13 cellular contexts compared by ENCODE assay signal in the genomic region with DNA sequence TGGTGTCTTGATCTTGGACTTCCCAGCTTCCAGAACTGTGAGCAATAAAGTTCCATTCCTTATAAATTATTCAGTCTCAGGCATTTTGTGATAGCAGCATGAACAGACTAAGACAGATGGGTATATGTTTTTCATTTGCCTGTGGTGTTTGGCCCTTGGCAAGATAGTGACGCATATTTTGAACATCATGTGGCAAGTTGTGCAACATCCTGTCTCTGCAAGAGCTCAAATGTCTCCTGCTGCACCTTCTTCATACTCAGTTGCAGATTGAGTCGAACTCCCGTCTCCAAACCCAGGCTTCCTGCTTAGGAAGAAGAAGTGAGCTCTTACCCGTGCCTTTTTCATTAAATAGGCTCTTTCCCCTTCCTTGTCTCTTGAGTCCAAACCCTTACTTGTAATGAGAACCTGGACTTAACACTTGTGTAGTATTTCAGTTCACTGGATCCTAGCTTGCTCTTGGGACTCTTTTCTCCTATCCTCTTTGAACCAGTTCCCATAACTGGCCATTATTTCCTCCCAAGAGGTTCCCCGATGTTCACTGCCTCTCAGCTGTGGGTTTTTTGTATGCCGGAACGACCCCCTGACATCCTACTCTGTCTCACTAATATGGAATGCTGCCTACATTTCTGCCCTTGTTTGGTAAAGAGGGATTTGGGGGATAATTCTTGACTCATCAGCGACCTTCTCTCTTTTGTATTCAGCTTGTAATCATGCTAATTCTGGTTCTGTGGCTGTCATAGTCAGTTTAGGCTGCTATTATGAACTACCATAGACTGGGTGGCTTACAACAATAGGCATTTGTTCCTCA.
A peak's percentile ranks its signal among the peaks of the same experiment; 100 is the strongest.
DNase-seq lines count a peak whose midpoint lies in the region; ATAC-seq and TF ChIP-seq lines count a peak whose summit lies in the region.
"Had no signal": no experiment of that assay in that cellular context is flagged by ENCODE, and none has a peak within 500 bp of the region (broad histone marks: within the 10 kb centered on the region; RNA-seq: fewer than 3 reads in every experiment).

No MANE protein-coding gene starts in this region.

- no peak for TF ChIP-seq EP300 in suprapubic skin (IDR thresholded peaks at IDR 0.05)

- in situ Hi-C loops in HAP-1 (cut with MboI; ENCODE audit: low sequenced_read_pairs): no loop called here

- H3K4me3 ChIP-seq in foreskin fibroblast (ENCODE audit: low read depth in 1 of 2, low read length in 2 of 2) (peak overlapping the region in 1 of 2 donors; percentile 19), suprapubic skin (no peak overlapping the region), mucosa of descending colon (no peak overlapping the region), Peyer's patch (no peak overlapping the region), HAP-1 (no peak overlapping the region)
- H3K4me3 ChIP-seq: thoracic aorta had no signal

- TF ChIP-seq CTCF in foreskin fibroblast (IDR thresholded peaks at IDR 0.05; ENCODE audit: low read depth, low read length): no peak
- TF ChIP-seq CTCF in suprapubic skin (IDR thresholded peaks at IDR 0.05): no peak
- no peak for TF ChIP-seq CTCF in mucosa of descending colon (IDR thresholded peaks at IDR 0.05)
- TF ChIP-seq CTCF in Peyer's patch (IDR thresholded peaks at IDR 0.05): no peak

- intact Hi-C loops in activated CD4-positive, alpha-beta T cell treated with anti-CD3 and anti-CD28 coated beads for 36 hours (cut with DNase I, micrococcal nuclease): no loop called here
- intact Hi-C loops in mucosa of descending colon (cut with DNase I, micrococcal nuclease): no loop called here

- no peak overlapping the region for H3K4me3 Mint-ChIP-seq in activated CD4-positive, alpha-beta T cell treated with anti-CD3 and anti-CD28 coated beads for 36 hours

- TF ChIP-seq POLR2A in suprapubic skin (IDR thresholded peaks at IDR 0.05) (no peak), Peyer's patch (IDR thresholded peaks at IDR 0.05) (no peak)

- peaks cover 6% of the 10 kb centered on the region for H3K27me3 Mint-ChIP-seq in activated CD4-positive, alpha-beta T cell treated with anti-CD3 and anti-CD28 coated beads for 36 hours

- H3K27me3 ChIP-seq in suprapubic skin (no peaks in the 10 kb centered on the region), Peyer's patch (no peaks in the 10 kb centered on the region), HAP-1 (ENCODE audit: low read depth) (no peaks in the 10 kb centered on the region)

- WGBS in suprapubic skin: 51% methylated on average over 8 of the region's 8 CpGs

- peak; percentile 7 for DNase-seq in activated CD4-positive, alpha-beta T cell treated with anti-CD3 and anti-CD28 coated beads for 36 hours
- no peak for DNase-seq in activated CD4-positive, alpha-beta T cell treated with anti-CD3 and anti-CD28 coated beads for 1 hour
- DNase-seq in foreskin fibroblast (peak; percentile 98 to 99), suprapubic skin (ENCODE audit: low spot score in 2 of 2) (peak in 1 of 2 donors; percentile 68), mucosa of descending colon (no peak), Peyer's patch (no peak), HAP-1 (ENCODE audit: low spot score in 2 of 2) (no peak)
- DNase-seq: 8988T, cerebellar nuclear complex, H7 had no signal

- no peak for ATAC-seq in activated CD4-positive, alpha-beta T cell treated with anti-CD3 and anti-CD28 coated beads for 36 hours
- ATAC-seq in SK-N-SH treated with all-trans-retinoic acid at 6 μM for 48 hours: peak; percentile 91
- ATAC-seq in mucosa of descending colon: no peak
- ATAC-seq: Panc1 had no signal

- H3K27ac ChIP-seq in suprapubic skin: peak overlapping the region; percentile 7
- H3K27ac ChIP-seq in Peyer's patch: no peak overlapping the region
- H3K27ac ChIP-seq: thoracic aorta had no signal

- no peaks in the 10 kb centered on the region for H3K36me3 Mint-ChIP-seq in activated CD4-positive, alpha-beta T cell treated with anti-CD3 and anti-CD28 coated beads for 36 hours (ENCODE audit: low read depth)

- POLR2A ChIA-PET in activated CD4-positive, alpha-beta T cell treated with anti-CD3 and anti-CD28 coated beads for 36 hours (lab: Charles Lee): no interaction called here

- H3K4me1 Mint-ChIP-seq in activated CD4-positive, alpha-beta T cell treated with anti-CD3 and anti-CD28 coated beads for 36 hours: no peaks in the 10 kb centered on the region

- H3K4me1 ChIP-seq in suprapubic skin (no peaks in the 10 kb centered on the region), mucosa of descending colon (ENCODE audit: low read depth) (no peaks in the 10 kb centered on the region), Peyer's patch (no peaks in the 10 kb centered on the region), HAP-1 (no peaks in the 10 kb centered on the region)

- CTCF ChIA-PET in activated CD4-positive, alpha-beta T cell treated with anti-CD3 and anti-CD28 coated beads for 36 hours (lab: Charles Lee): interaction anchor here (0.7 kb wide), 1 partner anchor 32 kb away, joined by 3 read pairs; no protein-coding TSS in a partner anchor

- H3K9me3 ChIP-seq in suprapubic skin (no peaks in the 10 kb centered on the region), mucosa of descending colon (no peaks in the 10 kb centered on the region), Peyer's patch (no peaks in the 10 kb centered on the region), HAP-1 (no peaks in the 10 kb centered on the region)
- H3K9me3 ChIP-seq: thoracic aorta had no signal

- H3K36me3 ChIP-seq in suprapubic skin (no peaks in the 10 kb centered on the region), mucosa of descending colon (ENCODE audit: low read depth) (no peaks in the 10 kb centered on the region), Peyer's patch (no peaks in the 10 kb centered on the region), HAP-1 (replicated peaks) (no peaks in the 10 kb centered on the region)
- H3K36me3 ChIP-seq: thoracic aorta had no signal

- no peak overlapping the region for H3K27ac Mint-ChIP-seq in activated CD4-positive, alpha-beta T cell treated with anti-CD3 and anti-CD28 coated beads for 36 hours

- H3K9me3 Mint-ChIP-seq in activated CD4-positive, alpha-beta T cell treated with anti-CD3 and anti-CD28 coated beads for 36 hours (ENCODE audit: low read depth): no peaks in the 10 kb centered on the region

TF ChIP-seq in SK-N-SH treated with all-trans-retinoic acid at 6 μM for 48 hours, 23 proteins besides CTCF, POLR2A, EP300 and RAD21 (continues in another document):
- no peak for TF ChIP-seq BACH2 (CRISPR knock-in tag; IDR thresholded peaks at IDR 0.05; ENCODE audit: borderline replicate concordance)
- TF ChIP-seq RARB (CRISPR knock-in tag; IDR thresholded peaks at IDR 0.05): peak; percentile 82; the same call in 1 of the 2 replicates
- no peak for TF ChIP-seq ZFP3 (CRISPR knock-in tag; IDR thresholded peaks at IDR 0.05)
- TF ChIP-seq, protein P1, sequence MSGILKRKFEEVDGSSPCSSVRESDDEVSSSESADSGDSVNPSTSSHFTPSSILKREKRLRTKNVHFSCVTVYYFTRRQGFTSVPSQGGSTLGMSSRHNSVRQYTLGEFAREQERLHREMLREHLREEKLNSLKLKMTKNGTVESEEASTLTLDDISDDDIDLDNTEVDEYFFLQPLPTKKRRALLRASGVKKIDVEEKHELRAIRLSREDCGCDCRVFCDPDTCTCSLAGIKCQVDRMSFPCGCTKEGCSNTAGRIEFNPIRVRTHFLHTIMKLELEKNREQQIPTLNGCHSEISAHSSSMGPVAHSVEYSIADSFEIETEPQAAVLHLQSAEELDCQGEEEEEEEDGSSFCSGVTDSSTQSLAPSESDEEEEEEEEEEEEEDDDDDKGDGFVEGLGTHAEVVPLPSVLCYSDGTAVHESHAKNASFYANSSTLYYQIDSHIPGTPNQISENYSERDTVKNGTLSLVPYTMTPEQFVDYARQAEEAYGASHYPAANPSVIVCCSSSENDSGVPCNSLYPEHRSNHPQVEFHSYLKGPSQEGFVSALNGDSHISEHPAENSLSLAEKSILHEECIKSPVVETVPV (CRISPR knock-in tag; IDR thresholded peaks at IDR 0.05): no peak
- no peak for TF ChIP-seq ARNTL (CRISPR knock-in tag; IDR thresholded peaks at IDR 0.05; ENCODE audit: borderline replicate concordance, low read depth)
- no peak for TF ChIP-seq GLIS3 (CRISPR knock-in tag; IDR thresholded peaks at IDR 0.05)
- no peak for TF ChIP-seq ZFP30 (CRISPR knock-in tag; IDR thresholded peaks at IDR 0.05)
- peak; percentile 96; the same call in 1 of the 2 replicates for TF ChIP-seq TOX (CRISPR knock-in tag; IDR thresholded peaks at IDR 0.05; ENCODE audit: borderline replicate concordance)
- TF ChIP-seq ZNF565 (CRISPR knock-in tag; conservative IDR thresholded peaks at IDR 0.05; ENCODE audit: low read depth): no peak
- TF ChIP-seq ZNF70 (CRISPR knock-in tag; IDR thresholded peaks at IDR 0.05): no peak
- TF ChIP-seq, protein P2, sequence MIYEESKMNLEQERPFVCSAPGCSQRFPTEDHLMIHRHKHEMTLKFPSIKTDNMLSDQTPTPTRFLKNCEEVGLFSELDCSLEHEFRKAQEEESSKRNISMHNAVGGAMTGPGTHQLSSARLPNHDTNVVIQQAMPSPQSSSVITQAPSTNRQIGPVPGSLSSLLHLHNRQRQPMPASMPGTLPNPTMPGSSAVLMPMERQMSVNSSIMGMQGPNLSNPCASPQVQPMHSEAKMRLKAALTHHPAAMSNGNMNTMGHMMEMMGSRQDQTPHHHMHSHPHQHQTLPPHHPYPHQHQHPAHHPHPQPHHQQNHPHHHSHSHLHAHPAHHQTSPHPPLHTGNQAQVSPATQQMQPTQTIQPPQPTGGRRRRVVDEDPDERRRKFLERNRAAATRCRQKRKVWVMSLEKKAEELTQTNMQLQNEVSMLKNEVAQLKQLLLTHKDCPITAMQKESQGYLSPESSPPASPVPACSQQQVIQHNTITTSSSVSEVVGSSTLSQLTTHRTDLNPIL (CRISPR knock-in tag; IDR thresholded peaks at IDR 0.05; ENCODE audit: low read depth): no peak
- no peak for TF ChIP-seq ISL1 (CRISPR knock-in tag; IDR thresholded peaks at IDR 0.05)
- no peak for TF ChIP-seq OSR1 (CRISPR knock-in tag; IDR thresholded peaks at IDR 0.05)

Comparison
In these comparisons a context has a peak if more than half of its experiments do, and no peak if none do; other contexts are left out.
1. DNase-seq: peak in activated CD4-positive, alpha-beta T cell treated with anti-CD3 and anti-CD28 coated beads for 36 hours (single experiment) and foreskin fibroblast (2 of 2); none in activated CD4-positive, alpha-beta T cell treated with anti-CD3 and anti-CD28 coated beads for 1 hour (single experiment), mucosa of descending colon (0 of 3), Peyer's patch (0 of 3) and HAP-1 (0 of 2).